ENCODE assay signal across 23 cellular contexts in the genomic region with DNA sequence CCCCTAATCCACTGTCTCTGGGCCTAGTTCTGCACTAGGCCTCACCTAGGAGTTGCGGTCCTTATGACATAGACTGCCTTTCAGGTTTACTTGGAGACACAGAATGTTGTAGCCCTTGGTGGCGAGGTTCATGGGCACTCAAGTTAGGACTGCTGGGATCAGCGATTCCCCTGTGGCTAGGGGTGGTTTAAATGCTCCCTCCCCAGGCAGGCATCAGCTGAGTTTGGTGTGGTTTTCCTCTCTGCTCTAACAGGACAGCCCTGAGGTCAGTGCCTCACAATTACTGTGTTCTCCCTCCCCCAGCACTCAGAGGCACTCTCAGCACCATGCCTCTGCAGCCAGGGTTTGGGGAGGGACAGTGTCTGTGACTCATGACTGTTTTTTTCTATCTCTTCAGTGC. TPM values are rescaled to one million over a fixed set of nuclear protein-coding genes. Genes with fewer than 3 reads are reported as not detected.
"Had no signal": no experiment of that assay in that cellular context is flagged by ENCODE, and none has a peak within 500 bp of the region (broad histone marks: within the 10 kb centered on the region; RNA-seq: fewer than 3 reads in every experiment).

No MANE protein-coding gene starts in this region.

- H3K4me3 Mint-ChIP-seq: activated CD4-positive, alpha-beta memory T cell treated with anti-CD3 and anti-CD28 coated beads, Interleukin-2, amount 10 ng/mL, durations not matched to agents 7 days and 5 days; activated naive CD4-positive, alpha-beta T cell treated with anti-CD3 and anti-CD28 coated beads for 36 hours; activated naive CD8-positive, alpha-beta T cell treated with anti-CD3 and anti-CD28 coated beads, Interleukin-2, amount 50 U/mL, for 24 hours; activated T-cell treated with anti-CD3 and anti-CD28 coated beads, Interleukin-2, amount 50 U/mL, for 4 hours; dendritic cell treated with granulocyte-macrophage colony-stimulating factor and Interleukin-4, amounts not matched to agents 40 ng/mL and 50 ng/mL, for 4 days; effector memory CD8-positive, alpha-beta T cell; T-helper 2 cell treated with Interferon-gamma antibody and Interleukin-4, amounts not matched to agents 5 μg/mL and 100 μg/mL, for 36 hours had no signal

- H3K4me1 ChIP-seq: ascending aorta, left ventricle myocardium inferior, right atrium auricular region, tibial artery, uterus had no signal

- H3K27ac Mint-ChIP-seq: activated CD4-positive, alpha-beta memory T cell treated with anti-CD3 and anti-CD28 coated beads, Interleukin-2, amount 10 ng/mL, durations not matched to agents 7 days and 5 days; activated naive CD4-positive, alpha-beta T cell treated with anti-CD3 and anti-CD28 coated beads for 36 hours; activated naive CD8-positive, alpha-beta T cell treated with anti-CD3 and anti-CD28 coated beads, Interleukin-2, amount 50 U/mL, for 24 hours; dendritic cell treated with granulocyte-macrophage colony-stimulating factor and Interleukin-4, amounts not matched to agents 40 ng/mL and 50 ng/mL, for 4 days; effector memory CD8-positive, alpha-beta T cell; progenitor cell of endocrine pancreas; T-helper 2 cell treated with Interferon-gamma antibody and Interleukin-4, amounts not matched to agents 5 μg/mL and 100 μg/mL, for 36 hours had no signal

- DNase-seq: activated CD4-positive, alpha-beta memory T cell treated with anti-CD3 and anti-CD28 coated beads, Interleukin-2, amount 10 ng/mL, durations not matched to agents 7 days and 5 days; activated CD4-positive, alpha-beta T cell treated with anti-CD3 and anti-CD28 coated beads for 48 hours; activated CD4-positive, CD25-positive, alpha-beta regulatory T cell; activated naive CD4-positive, alpha-beta T cell treated with anti-CD3 and anti-CD28 coated beads for 36 hours; activated naive CD8-positive, alpha-beta T cell treated with anti-CD3 and anti-CD28 coated beads, Interleukin-2, amount 50 U/mL, for 24 hours; activated T-cell treated with anti-CD3 and anti-CD28 coated beads, Interleukin-2, amount 50 U/mL, for 4 hours; effector memory CD8-positive, alpha-beta T cell; kidney; left ventricle myocardium inferior; stimulated activated CD4-positive, alpha-beta T cell treated with anti-CD3 and anti-CD28 coated beads, Interleukin-2, amount 100 ng/mL, for 24 hours; stimulated activated naive CD8-positive, alpha-beta T cell treated with anti-CD3 and anti-CD28 coated beads, Interleukin-15, Interleukin-2, amounts not matched to agents 100 U/mL and 50 U/mL, for 24 hours; substantia nigra; tibial artery; uterus had no signal

- H3K36me3 ChIP-seq: ascending aorta, left ventricle myocardium inferior, right atrium auricular region, tibial artery, uterus had no signal

- H3K9me3 Mint-ChIP-seq: activated CD4-positive, alpha-beta memory T cell treated with anti-CD3 and anti-CD28 coated beads, Interleukin-2, amount 10 ng/mL, durations not matched to agents 7 days and 5 days; activated naive CD4-positive, alpha-beta T cell treated with anti-CD3 and anti-CD28 coated beads for 36 hours; activated naive CD8-positive, alpha-beta T cell treated with anti-CD3 and anti-CD28 coated beads, Interleukin-2, amount 50 U/mL, for 24 hours; activated T-cell treated with anti-CD3 and anti-CD28 coated beads, Interleukin-2, amount 50 U/mL, for 4 hours; dendritic cell treated with granulocyte-macrophage colony-stimulating factor and Interleukin-4, amounts not matched to agents 40 ng/mL and 50 ng/mL, for 4 days; effector memory CD8-positive, alpha-beta T cell; T-helper 2 cell treated with Interferon-gamma antibody and Interleukin-4, amounts not matched to agents 5 μg/mL and 100 μg/mL, for 36 hours had no signal

- H3K9me3 ChIP-seq: ascending aorta, left ventricle myocardium inferior, right atrium auricular region, tibial artery, uterus had no signal

- H3K4me3 ChIP-seq: ascending aorta, left ventricle myocardium inferior, right atrium auricular region, tibial artery, uterus had no signal

- ATAC-seq: activated naive CD8-positive, alpha-beta T cell treated with anti-CD3 and anti-CD28 coated beads, Interleukin-2, amount 50 U/mL, for 24 hours; activated T-cell treated with anti-CD3 and anti-CD28 coated beads, Interleukin-2, amount 50 U/mL, for 4 hours; effector memory CD8-positive, alpha-beta T cell; stimulated activated naive CD8-positive, alpha-beta T cell treated with anti-CD3 and anti-CD28 coated beads, Interleukin-15, Interleukin-2, amounts not matched to agents 100 U/mL and 50 U/mL, for 24 hours had no signal

- H3K27me3 Mint-ChIP-seq: activated CD4-positive, alpha-beta memory T cell treated with anti-CD3 and anti-CD28 coated beads, Interleukin-2, amount 10 ng/mL, durations not matched to agents 7 days and 5 days; activated naive CD8-positive, alpha-beta T cell treated with anti-CD3 and anti-CD28 coated beads, Interleukin-2, amount 50 U/mL, for 24 hours; dendritic cell treated with granulocyte-macrophage colony-stimulating factor and Interleukin-4, amounts not matched to agents 40 ng/mL and 50 ng/mL, for 4 days; effector memory CD8-positive, alpha-beta T cell; progenitor cell of endocrine pancreas had no signal

- H3K4me1 Mint-ChIP-seq: activated CD4-positive, alpha-beta memory T cell treated with anti-CD3 and anti-CD28 coated beads, Interleukin-2, amount 10 ng/mL, durations not matched to agents 7 days and 5 days; activated naive CD8-positive, alpha-beta T cell treated with anti-CD3 and anti-CD28 coated beads, Interleukin-2, amount 50 U/mL, for 24 hours had no signal

- H3K27ac ChIP-seq: ascending aorta, epithelial cell of prostate, left ventricle myocardium inferior, right atrium auricular region, tibial artery, uterus had no signal

- H3K27me3 ChIP-seq: ascending aorta, right atrium auricular region, tibial artery, uterus had no signal

RNA-seq across cellular contexts. Expression of gene TAC3, which starts 36.7 kb away (rescaled TPM):
- total RNA-seq: activated CD4-positive, alpha-beta memory T cell treated with anti-CD3 and anti-CD28 coated beads, Interleukin-2, amount 10 ng/mL, durations not matched to agents 7 days and 5 days; ascending aorta; cerebellum; kidney; left ventricle myocardium inferior; omental fat pad; right atrium auricular region; skeletal muscle tissue; uterus had no signal

RNA-seq across cellular contexts. Expression of gene SDR9C7, which starts 45.4 kb away (rescaled TPM):
- total RNA-seq: activated CD4-positive, alpha-beta memory T cell treated with anti-CD3 and anti-CD28 coated beads, Interleukin-2, amount 10 ng/mL, durations not matched to agents 7 days and 5 days; activated naive CD4-positive, alpha-beta T cell treated with anti-CD3 and anti-CD28 coated beads for 36 hours; activated T-cell treated with anti-CD3 and anti-CD28 coated beads, Interleukin-2, amount 50 U/mL, for 4 hours; ascending aorta; kidney; left ventricle myocardium inferior; omental fat pad; progenitor cell of endocrine pancreas; skeletal muscle tissue had no signal
